Comparison of ENCODE assay signal across 22 cellular contexts in the genomic region with DNA sequence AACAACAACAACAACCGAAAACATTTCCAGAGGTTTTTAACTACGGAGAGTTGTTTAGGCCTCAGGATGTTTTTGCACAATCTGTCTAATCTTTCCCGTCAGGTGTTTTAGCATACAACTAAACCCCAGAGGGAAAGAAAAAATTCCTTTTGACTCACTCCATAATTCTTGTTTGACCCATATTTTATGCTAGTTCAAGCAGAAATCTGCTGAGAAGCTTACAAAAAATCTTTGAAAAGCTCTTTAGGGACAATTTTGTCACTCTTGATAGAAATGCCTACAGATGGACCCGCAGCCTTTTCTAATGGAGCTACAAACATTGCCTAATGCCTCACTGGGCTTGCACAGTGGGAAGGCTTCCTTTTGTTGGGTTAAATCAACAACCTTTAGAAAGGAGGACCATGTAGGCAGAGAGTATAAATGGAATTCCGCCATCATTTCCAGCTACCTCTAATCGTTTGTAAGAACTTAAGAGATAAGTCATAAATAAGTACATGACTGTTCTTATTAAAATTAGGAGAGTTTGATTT.
DNase-seq lines count a peak whose midpoint lies in the region; ATAC-seq and TF ChIP-seq lines count a peak whose summit lies in the region.
"Had no signal": no experiment of that assay in that cellular context is flagged by ENCODE, and none has a peak within 500 bp of the region (broad histone marks: within the 10 kb centered on the region; RNA-seq: fewer than 3 reads in every experiment).

No MANE protein-coding gene starts in this region.

- H3K36me3 Mint-ChIP-seq in WTC11: no peaks in the 10 kb centered on the region
- H3K36me3 Mint-ChIP-seq: CD8-positive, alpha-beta memory T cell; IgD-negative memory B cell had no signal

- ATAC-seq in WTC11 (peak; percentile 84), HG03565 (IDR thresholded peaks at IDR 0.05; ENCODE audit: unreplicated experiment) (no peak)
- ATAC-seq: Panc1 had no signal

- peaks cover 6% of the 10 kb centered on the region for H3K9me3 Mint-ChIP-seq in WTC11

- POLR2A ChIA-PET in WTC11 (lab: Charles Lee): no interaction called here

- peak overlapping the region; percentile 70 for H3K27ac Mint-ChIP-seq in WTC11
- H3K27ac Mint-ChIP-seq: CD8-positive, alpha-beta memory T cell; IgD-negative memory B cell had no signal

- DNase-seq in WTC11 (ENCODE audit: low spot score) (no peak), iPS-NIHi11 (ENCODE audit: low spot score) (peak; percentile 30), retinal pigment epithelial cell (ENCODE audit: low read depth) (peak; percentile 48), NCI-H524 (lab: John Stamatoyannopoulos, UW) (no peak), AG08395 (ENCODE audit: low spot score) (no peak), DMS 273 (lab: John Stamatoyannopoulos, UW; ENCODE audit: unreplicated experiment) (no peak)
- DNase-seq: ACHN; CD8-positive, alpha-beta memory T cell; DMS53; MV-4-11; NCI-H1105 treated with DMSO at 0.1 percent for 48 hours; NCI-H1694 treated with DMSO at 0.1 percent for 48 hours; NCI-H446; NK-92 treated with Interleukin-12 subunit alpha and Interleukin-12 subunit beta, amount 100 ng/mL, for 24 hours; SIG-M5; SK-N-SH had no signal

- H3K4me1 Mint-ChIP-seq in WTC11: peaks cover 66% of the 10 kb centered on the region
- H3K4me1 Mint-ChIP-seq: CD8-positive, alpha-beta memory T cell; IgD-negative memory B cell had no signal

- H3K36me3 ChIP-seq in HUES6 (ENCODE audit: control insufficient read depth, insufficient read depth, low read length): no peaks in the 10 kb centered on the region
- H3K36me3 ChIP-seq: BLaER1 treated with 17β-estradiol and CSF1 and Interleukin-3, amounts not matched to agents 10 nM and 100 nM had no signal

- H3K4me3 Mint-ChIP-seq in WTC11: no peak overlapping the region
- H3K4me3 Mint-ChIP-seq: CD8-positive, alpha-beta memory T cell; IgD-negative memory B cell had no signal

- no peak overlapping the region for H3K9ac ChIP-seq in HUES6 (ENCODE audit: low read length)
- H3K9ac ChIP-seq: BLaER1 treated with 17β-estradiol and CSF1 and Interleukin-3, amounts not matched to agents 10 nM and 100 nM; SK-N-SH had no signal

- H3K4me1 ChIP-seq in HUES6 (ENCODE audit: control insufficient read depth, insufficient read depth, low read length): peaks cover 33% of the 10 kb centered on the region
- H3K4me1 ChIP-seq: BLaER1 treated with 17β-estradiol and CSF1 and Interleukin-3, amounts not matched to agents 10 nM and 100 nM had no signal

- no peak for TF ChIP-seq CTCF in WTC11 (IDR thresholded peaks at IDR 0.05)
- no peak for TF ChIP-seq CTCF in retinal pigment epithelial cell (conservative IDR thresholded peaks at IDR 0.05; ENCODE audit: low read depth, low read length)

- H3K27ac ChIP-seq in HUES6 (ENCODE audit: low read depth, low read length): 0 out of 2 replicates have a peak overlapping the region, but pooled peaks have one; percentile 13
- H3K27ac ChIP-seq: BLaER1 treated with 17β-estradiol and CSF1 and Interleukin-3, amounts not matched to agents 10 nM and 100 nM; HL-60 had no signal

- H3K4me3 ChIP-seq in HUES6 (ENCODE audit: low read depth, low read length): no peak overlapping the region
- no peak overlapping the region for H3K4me3 ChIP-seq in retinal pigment epithelial cell (ENCODE audit: low read length)
- H3K4me3 ChIP-seq: BLaER1 treated with 17β-estradiol and CSF1 and Interleukin-3, amounts not matched to agents 10 nM and 100 nM had no signal

- CTCF ChIA-PET in WTC11 (lab: Charles Lee): no interaction called here

- H3K9me3 ChIP-seq in HUES6 (ENCODE audit: control insufficient read depth, insufficient read depth, low read depth, low read length): no peaks in the 10 kb centered on the region
- H3K9me3 ChIP-seq: BLaER1 treated with 17β-estradiol and CSF1 and Interleukin-3, amounts not matched to agents 10 nM and 100 nM; SK-N-SH had no signal

- H3K27me3 ChIP-seq in HUES6 (ENCODE audit: control insufficient read depth, insufficient read depth, low read length): no peaks in the 10 kb centered on the region
- H3K27me3 ChIP-seq: BLaER1 treated with 17β-estradiol and CSF1 and Interleukin-3, amounts not matched to agents 10 nM and 100 nM had no signal

- no peaks in the 10 kb centered on the region for H3K27me3 Mint-ChIP-seq in WTC11 (ENCODE audit: low read depth)
- H3K27me3 Mint-ChIP-seq: IgD-negative memory B cell had no signal

TF ChIP-seq in WTC11, 78 proteins besides CTCF, POLR2A, EP300 and RAD21:
- TF ChIP-seq, protein P1, sequence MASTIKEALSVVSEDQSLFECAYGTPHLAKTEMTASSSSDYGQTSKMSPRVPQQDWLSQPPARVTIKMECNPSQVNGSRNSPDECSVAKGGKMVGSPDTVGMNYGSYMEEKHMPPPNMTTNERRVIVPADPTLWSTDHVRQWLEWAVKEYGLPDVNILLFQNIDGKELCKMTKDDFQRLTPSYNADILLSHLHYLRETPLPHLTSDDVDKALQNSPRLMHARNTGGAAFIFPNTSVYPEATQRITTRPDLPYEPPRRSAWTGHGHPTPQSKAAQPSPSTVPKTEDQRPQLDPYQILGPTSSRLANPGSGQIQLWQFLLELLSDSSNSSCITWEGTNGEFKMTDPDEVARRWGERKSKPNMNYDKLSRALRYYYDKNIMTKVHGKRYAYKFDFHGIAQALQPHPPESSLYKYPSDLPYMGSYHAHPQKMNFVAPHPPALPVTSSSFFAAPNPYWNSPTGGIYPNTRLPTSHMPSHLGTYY (CRISPR knock-in tag; IDR thresholded peaks at IDR 0.05): no peak
- TF ChIP-seq, protein P2, sequence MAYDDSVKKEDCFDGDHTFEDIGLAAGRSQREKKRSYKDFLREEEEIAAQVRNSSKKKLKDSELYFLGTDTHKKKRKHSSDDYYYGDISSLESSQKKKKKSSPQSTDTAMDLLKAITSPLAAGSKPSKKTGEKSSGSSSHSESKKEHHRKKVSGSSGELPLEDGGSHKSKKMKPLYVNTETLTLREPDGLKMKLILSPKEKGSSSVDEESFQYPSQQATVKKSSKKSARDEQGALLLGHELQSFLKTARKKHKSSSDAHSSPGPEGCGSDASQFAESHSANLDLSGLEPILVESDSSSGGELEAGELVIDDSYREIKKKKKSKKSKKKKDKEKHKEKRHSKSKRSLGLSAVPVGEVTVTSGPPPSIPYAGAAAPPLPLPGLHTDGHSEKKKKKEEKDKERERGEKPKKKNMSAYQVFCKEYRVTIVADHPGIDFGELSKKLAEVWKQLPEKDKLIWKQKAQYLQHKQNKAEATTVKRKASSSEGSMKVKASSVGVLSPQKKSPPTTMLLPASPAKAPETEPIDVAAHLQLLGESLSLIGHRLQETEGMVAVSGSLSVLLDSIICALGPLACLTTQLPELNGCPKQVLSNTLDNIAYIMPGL (CRISPR knock-in tag; IDR thresholded peaks at IDR 0.05): no peak

Comparison
In these comparisons a context has a peak if more than half of its experiments do, and no peak if none do; other contexts are left out.
1. DNase-seq: peak in iPS-NIHi11 (single experiment) and retinal pigment epithelial cell (single experiment); none in WTC11 (single experiment), NCI-H524 (0 of 2), AG08395 (single experiment) and DMS 273 (single experiment).